In the genomic region with DNA sequence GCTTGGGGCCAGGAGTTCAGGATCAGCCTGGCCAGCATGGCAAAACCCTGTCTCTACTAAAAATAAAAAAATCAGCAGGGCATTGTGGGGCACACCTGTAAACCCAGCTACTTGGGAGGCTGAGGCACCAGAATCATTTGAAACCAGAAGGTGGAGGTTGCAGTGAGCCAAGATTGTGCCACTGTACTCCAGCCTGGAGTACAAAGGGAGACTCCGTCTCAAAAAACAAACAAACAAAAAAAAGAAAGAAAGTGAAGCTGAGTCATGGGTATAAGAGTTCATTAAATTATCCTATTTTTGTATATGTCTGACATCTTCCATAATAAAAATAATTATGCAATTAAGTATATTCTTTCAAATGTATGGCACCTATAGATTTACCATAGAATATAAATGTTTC, we compare ENCODE assay signal across 31 cellular contexts.
"Had no signal": no experiment of that assay in that cellular context is flagged by ENCODE, and none has a peak within 500 bp of the region (broad histone marks: within the 10 kb centered on the region; RNA-seq: fewer than 3 reads in every experiment).

No MANE protein-coding gene starts in this region.

- H3K4me1 Mint-ChIP-seq: nephron; neural progenitor cell; stimulated activated memory B cell treated with anti-CD40 and anti-IgM and Interleukin-4, amounts not matched to agents 10 μg/mL and 1 μg/mL and 100 μg/mL, for 72 hours; stimulated activated naive CD8-positive, alpha-beta T cell treated with anti-CD3 and anti-CD28 coated beads, Interleukin-15, amount 100 ng/mL, for 72 hours had no signal

- H3K27me3 ChIP-seq: neural progenitor cell, ovary, spleen, suprapubic skin, testis, tibial artery, transverse colon, upper lobe of right lung, uterus had no signal

- H3K4me3 ChIP-seq: neural progenitor cell, ovary, psoas muscle, skin epidermis, smooth muscle cell, spleen, suprapubic skin, testis, tibial artery, transverse colon, upper lobe of right lung, uterus had no signal

- H3K27ac Mint-ChIP-seq: nephron; neural progenitor cell; progenitor cell of endocrine pancreas; stimulated activated memory B cell treated with anti-CD40 and anti-IgM and Interleukin-4, amounts not matched to agents 10 μg/mL and 1 μg/mL and 100 μg/mL, for 72 hours; type B pancreatic cell had no signal

- H3K4me1 ChIP-seq: neural progenitor cell, parathyroid adenoma, psoas muscle, suprapubic skin, testis, tibial artery, transverse colon, upper lobe of right lung, uterus had no signal

- DNase-seq: natural killer cell; occipital lobe; ovary; posterior cingulate gyrus; psoas muscle; right cardiac atrium; spleen; stimulated activated CD4-positive, alpha-beta T cell treated with anti-CD3 and anti-CD28 coated beads, Interleukin-12 subunit alpha, Interleukin-12 subunit beta, amount 100 ng/mL, for 4 hours; stimulated activated CD4-positive, alpha-beta T cell treated with anti-CD3 and anti-CD28 coated beads, Interleukin-1b, Interleukin-23, amount 100 ng/mL, for 48 hours; stimulated activated CD4-positive, alpha-beta T cell treated with anti-CD3 and anti-CD28 coated beads, Interleukin-4, amount 100 ng/mL, for 1 hour; stimulated activated CD4-positive, alpha-beta T cell treated with anti-CD3 and anti-CD28 coated beads, Interleukin-4, amount 100 ng/mL, for 4 hours; stimulated activated CD8-positive, alpha-beta memory T cell treated with anti-CD3 and anti-CD28 coated beads, Interleukin-4, amount 100 ng/mL, for 48 hours; stimulated activated naive CD4-positive, alpha-beta T cell; stimulated activated naive CD8-positive, alpha-beta T cell treated with anti-CD3 and anti-CD28 coated beads, Interleukin-15, amount 100 ng/mL, for 72 hours; stimulated activated naive CD8-positive, alpha-beta T cell treated with anti-CD3 and anti-CD28 coated beads, Interleukin-15, Interleukin-2, amounts not matched to agents 100 U/mL and 50 U/mL, for 24 hours; substantia nigra; testis; tibial artery; transverse colon; upper lobe of right lung; uterus had no signal

- H3K27ac ChIP-seq: neural progenitor cell, ovary, parathyroid adenoma, psoas muscle, skin epidermis, spleen, suprapubic skin, testis, tibial artery, transverse colon, upper lobe of right lung, uterus had no signal

- H3K36me3 ChIP-seq: ovary, uterus had no signal

- H3K27me3 Mint-ChIP-seq: progenitor cell of endocrine pancreas; stimulated activated memory B cell treated with anti-CD40 and anti-IgM and Interleukin-4, amounts not matched to agents 10 μg/mL and 1 μg/mL and 100 μg/mL, for 72 hours; stimulated activated naive CD8-positive, alpha-beta T cell treated with anti-CD3 and anti-CD28 coated beads, Interleukin-15, amount 100 ng/mL, for 72 hours; type B pancreatic cell had no signal

- ATAC-seq: natural killer cell; psoas muscle; right cardiac atrium; sciatic nerve; stimulated activated memory B cell treated with anti-CD40 and anti-IgM and Interleukin-4, amounts not matched to agents 10 μg/mL and 1 μg/mL and 100 μg/mL, for 72 hours; stimulated activated naive CD8-positive, alpha-beta T cell treated with anti-CD3 and anti-CD28 coated beads, Interleukin-15, amount 100 ng/mL, for 72 hours; stimulated activated naive CD8-positive, alpha-beta T cell treated with anti-CD3 and anti-CD28 coated beads, Interleukin-15, Interleukin-2, amounts not matched to agents 100 U/mL and 50 U/mL, for 24 hours; upper lobe of right lung had no signal

- H3K9ac ChIP-seq: neural progenitor cell, parathyroid adenoma had no signal

- H3K9me3 ChIP-seq: ovary, psoas muscle, spleen, suprapubic skin, testis, tibial artery, transverse colon, upper lobe of right lung, uterus had no signal

- H3K4me3 Mint-ChIP-seq: natural killer cell; nephron; neural progenitor cell; stimulated activated memory B cell treated with anti-CD40 and anti-IgM and Interleukin-4, amounts not matched to agents 10 μg/mL and 1 μg/mL and 100 μg/mL, for 72 hours; stimulated activated naive CD8-positive, alpha-beta T cell treated with anti-CD3 and anti-CD28 coated beads, Interleukin-15, amount 100 ng/mL, for 72 hours; type B pancreatic cell had no signal
